Comparison of ENCODE assay signal across 19 cellular contexts in genomic region chr15:92178908-92179307, GRCh38.
DNase-seq lines count a peak whose midpoint lies in the region; ATAC-seq and TF ChIP-seq lines count a peak whose summit lies in the region.
"Had no signal": no experiment of that assay in that cellular context is flagged by ENCODE, and none has a peak within 500 bp of the region (broad histone marks: within the 10 kb centered on the region; RNA-seq: fewer than 3 reads in every experiment).

No MANE protein-coding gene starts in this region.

- no peak overlapping the region for H3K27ac Mint-ChIP-seq in neural progenitor cell
- no peak overlapping the region for H3K27ac Mint-ChIP-seq in naive thymus-derived CD8-positive, alpha-beta T cell
- H3K27ac Mint-ChIP-seq: CD8-positive, alpha-beta memory T cell; H9 had no signal

- POLR2A ChIA-PET in naive thymus-derived CD8-positive, alpha-beta T cell (lab: Charles Lee) = no interaction called here

- H3K27me3 ChIP-seq in duodenal mucosa (ENCODE audit: control insufficient read depth in 1 of 2, insufficient read depth in 2 of 2, low read length in 2 of 2) (peaks cover 0 to 3% of the 10 kb centered on the region in 2 donors), neural progenitor cell (no peaks in the 10 kb centered on the region)

- no peaks in the 10 kb centered on the region for H3K4me1 ChIP-seq in duodenal mucosa (ENCODE audit: control insufficient read depth in 1 of 2, insufficient read depth in 2 of 2, low read length in 2 of 2)
- no peaks in the 10 kb centered on the region for H3K4me1 ChIP-seq in neural progenitor cell

- H3K36me3 Mint-ChIP-seq in neural progenitor cell = no peaks in the 10 kb centered on the region
- H3K36me3 Mint-ChIP-seq in naive thymus-derived CD8-positive, alpha-beta T cell = no peaks in the 10 kb centered on the region

- no peaks in the 10 kb centered on the region for H3K36me3 ChIP-seq in duodenal mucosa (ENCODE audit: control insufficient read depth in 1 of 2, insufficient read depth in 2 of 2, low read length in 2 of 2)
- H3K36me3 ChIP-seq in neural progenitor cell = no peaks in the 10 kb centered on the region
- H3K36me3 ChIP-seq: MG63 had no signal

- H3F3A ChIP-seq in neural progenitor cell (ENCODE audit: low read depth) = no peaks in the 10 kb centered on the region

- no peaks in the 10 kb centered on the region for H4K20me1 ChIP-seq in neural progenitor cell (ENCODE audit: low read depth)

- H3K9ac ChIP-seq in duodenal mucosa (ENCODE audit: low read depth in 1 of 2, low read length in 2 of 2) = no peak overlapping the region
- H3K9ac ChIP-seq in neural progenitor cell = no peak overlapping the region

- H3K4me1 Mint-ChIP-seq in neural progenitor cell = no peaks in the 10 kb centered on the region
- peaks cover 0 to 3% (median 0%) of the 10 kb centered on the region in 4 donors for H3K4me1 Mint-ChIP-seq in naive thymus-derived CD8-positive, alpha-beta T cell
- H3K4me1 Mint-ChIP-seq: CD8-positive, alpha-beta memory T cell had no signal

- H3K27ac ChIP-seq in duodenal mucosa (ENCODE audit: low read depth, low read length) (no peak overlapping the region), neural progenitor cell (no peak overlapping the region)
- H3K27ac ChIP-seq: C4-2B, RWPE1 had no signal

- no peak overlapping the region for H3K4me2 ChIP-seq in neural progenitor cell

- H3K4me3 Mint-ChIP-seq in neural progenitor cell = no peak overlapping the region
- H3K4me3 Mint-ChIP-seq in naive thymus-derived CD8-positive, alpha-beta T cell = no peak overlapping the region
- H3K4me3 Mint-ChIP-seq: CD8-positive, alpha-beta memory T cell; H9 had no signal

- H2AFZ ChIP-seq in neural progenitor cell (replicated peaks) = peak overlapping the region; percentile 54

- TF ChIP-seq CTCF in neural progenitor cell (IDR thresholded peaks at IDR 0.05) = no peak

- H3K79me2 ChIP-seq in neural progenitor cell (ENCODE audit: low read depth) = no peaks in the 10 kb centered on the region

- H3K9me3 ChIP-seq in duodenal mucosa (ENCODE audit: control insufficient read depth in 1 of 2, low read length in 2 of 2) = no peaks in the 10 kb centered on the region
- no peaks in the 10 kb centered on the region for H3K9me3 ChIP-seq in neural progenitor cell (ENCODE audit: low read depth)
- H3K9me3 ChIP-seq: MG63 had no signal

- no peaks in the 10 kb centered on the region for H3K9me3 Mint-ChIP-seq in neural progenitor cell
- no peaks in the 10 kb centered on the region for H3K9me3 Mint-ChIP-seq in naive thymus-derived CD8-positive, alpha-beta T cell
- H3K9me3 Mint-ChIP-seq: CD8-positive, alpha-beta memory T cell; H9 had no signal

- H3K27me3 Mint-ChIP-seq in neural progenitor cell (ENCODE audit: insufficient read depth, low read depth) = peaks cover 5% of the 10 kb centered on the region
- H3K27me3 Mint-ChIP-seq in naive thymus-derived CD8-positive, alpha-beta T cell = peaks cover 1 to 23% (median 4%) of the 10 kb centered on the region in 5 donors

- no peak for ATAC-seq in naive thymus-derived CD8-positive, alpha-beta T cell
- ATAC-seq in stimulated activated naive CD8-positive, alpha-beta T cell treated with anti-CD3 and anti-CD28 coated beads, Interleukin-15, Interleukin-2, amounts not matched to agents 100 U/mL and 50 U/mL, for 24 hours = no peak

- H3K4me3 ChIP-seq in duodenal mucosa (ENCODE audit: low read depth in 1 of 2, low read length in 2 of 2) (peak overlapping the region; percentile 9 to 25), neural progenitor cell (no peak overlapping the region)
- H3K4me3 ChIP-seq: MG63 had no signal

- in situ Hi-C loops in G401 (cut with HindIII; ENCODE audit: low sequenced_read_pairs) = no loop called here

- DNase-seq in G401 (ENCODE audit: low spot score) = peak; percentile 46
- peak; percentile 65 for DNase-seq in NCI-H2171 treated with DMSO at 0.1 percent for 48 hours (lab: John Stamatoyannopoulos, UW)
- DNase-seq in neural progenitor cell (ENCODE audit: low spot score) = no peak
- no peak for DNase-seq in activated CD4-positive, alpha-beta T cell treated with anti-CD3 and anti-CD28 coated beads, Interleukin-2, amount 50 U/mL, for 1 hour
- DNase-seq in naive thymus-derived CD8-positive, alpha-beta T cell = no peak
- no peak for DNase-seq in stimulated activated naive CD8-positive, alpha-beta T cell treated with anti-CD3 and anti-CD28 coated beads, Interleukin-15, Interleukin-2, amounts not matched to agents 100 U/mL and 50 U/mL, for 24 hours
- DNase-seq: CD8-positive, alpha-beta memory T cell; EL; H9; Kasumi-1; MG63; NCI-H1417; NCI-H1694 treated with DMSO at 0.1 percent for 48 hours; NCI-H2081 treated with DMSO at 0.1 percent for 48 hours; NCI-H446 treated with DMSO at 0.1 percent for 48 hours; SHP77 treated with DMSO at 0.1 percent for 48 hours had no signal

Comparison
In these comparisons a context has a peak if more than half of its experiments do, and no peak if none do; other contexts are left out.
1. DNase-seq: peak in G401 (single experiment) and NCI-H2171 treated with DMSO at 0.1 percent for 48 hours (single experiment); none in neural progenitor cell (single experiment), activated CD4-positive, alpha-beta T cell treated with anti-CD3 and anti-CD28 coated beads, Interleukin-2, amount 50 U/mL, for 1 hour (single experiment), naive thymus-derived CD8-positive, alpha-beta T cell (0 of 10) and stimulated activated naive CD8-positive, alpha-beta T cell treated with anti-CD3 and anti-CD28 coated beads, Interleukin-15, Interleukin-2, amounts not matched to agents 100 U/mL and 50 U/mL, for 24 hours (single experiment).